8 cellular contexts compared by ENCODE assay signal in genomic region chr13:98482476-98483444, GRCh38.
DNase-seq lines count a peak whose midpoint lies in the region; ATAC-seq and TF ChIP-seq lines count a peak whose summit lies in the region.

No MANE protein-coding gene starts in this region.

- H3K4me1 Mint-ChIP-seq in naive thymus-derived CD8-positive, alpha-beta T cell, result peaks cover 38 to 84% (median 82%) of the 10 kb centered on the region in 4 donors

- peaks cover 2% of the 10 kb centered on the region for H3K36me3 ChIP-seq in GM06990 (ENCODE audit: control insufficient read depth, insufficient read depth, low read length)
- H3K36me3 ChIP-seq in esophagus (ENCODE audit: control insufficient read depth in 2 of 2, insufficient read depth in 2 of 2, low read length in 1 of 2), result peaks cover 0 to 10% of the 10 kb centered on the region in 2 donors

- peaks cover 19 to 33% of the 10 kb centered on the region in 2 donors for H3K4me1 ChIP-seq in esophagus (ENCODE audit: control insufficient read depth in 2 of 2, insufficient read depth in 2 of 2, low read length in 1 of 2)

- H3K27ac Mint-ChIP-seq in naive thymus-derived CD8-positive, alpha-beta T cell, result peak overlapping the region in 6 of 10 donors; percentile 7 to 83 (median 28)

- peak; percentile 24 to 36 for ATAC-seq in naive thymus-derived CD8-positive, alpha-beta T cell
- ATAC-seq in GM21528 (IDR thresholded peaks at IDR 0.05; ENCODE audit: low FRiP score, unreplicated experiment), result no peak

- no peak overlapping the region for H3K4me3 ChIP-seq in GM06990 (replicated peaks; ENCODE audit: low read depth, low read length)
- H3K4me3 ChIP-seq in esophagus (ENCODE audit: low read depth in 1 of 2, low read length in 2 of 2), result peak overlapping the region in 1 of 2 donors; percentile 5

- peak; percentile 53 for TF ChIP-seq CTCF in GM06990 (IDR thresholded peaks at IDR 0.05; ENCODE audit: insufficient read depth, low read length, poor library complexity, severe bottlenecking)

- H3K27ac ChIP-seq in esophagus (ENCODE audit: low read depth in 2 of 2, low read length in 1 of 2), result peak overlapping the region; percentile 89 to 97

- H3K27me3 ChIP-seq in GM06990 (replicated peaks; ENCODE audit: control insufficient read depth, insufficient read depth, low read length) (no peaks in the 10 kb centered on the region), esophagus (ENCODE audit: control insufficient read depth in 1 of 2, insufficient read depth in 2 of 2, low read length in 2 of 2) (no peaks in the 10 kb centered on the region)

- DNase-seq in GM06990 (ENCODE audit: extremely low read depth, insufficient read length) (peak; percentile 46), NCI-H446 treated with DMSO at 0.1 percent for 48 hours (lab: John Stamatoyannopoulos, UW) (peak; percentile 4), GM19240 (ENCODE audit: insufficient read length, low spot score) (no peak), GF-D8 (lab: John Stamatoyannopoulos, UW) (no peak), HCEC 1CT (no peak)
- DNase-seq in naive thymus-derived CD8-positive, alpha-beta T cell, result no peak

- no peak overlapping the region for H3K4me3 Mint-ChIP-seq in naive thymus-derived CD8-positive, alpha-beta T cell

- 37 to 53% methylated on average over 28 of the region's 28 CpGs for WGBS in esophagus, 2 donors

- no peaks in the 10 kb centered on the region for H3K27me3 Mint-ChIP-seq in naive thymus-derived CD8-positive, alpha-beta T cell

- H3K9me3 Mint-ChIP-seq in naive thymus-derived CD8-positive, alpha-beta T cell, result no peaks in the 10 kb centered on the region

- H3K36me3 Mint-ChIP-seq in naive thymus-derived CD8-positive, alpha-beta T cell, result peaks cover 3 to 16% (median 5%) of the 10 kb centered on the region in 3 donors

- POLR2A ChIA-PET in naive thymus-derived CD8-positive, alpha-beta T cell (lab: Charles Lee), result interaction anchor here (0.5 kb wide), 1 partner anchor 166 kb away, joined by 4 read pairs; no protein-coding TSS in a partner anchor

- no peaks in the 10 kb centered on the region for H3K9me3 ChIP-seq in esophagus (ENCODE audit: control insufficient read depth in 2 of 2, insufficient read depth in 1 of 2, low read depth in 1 of 2, low read length in 1 of 2)

Comparison
In these comparisons a context has a peak if more than half of its experiments do, and no peak if none do; other contexts are left out.
1. DNase-seq: peak in GM06990 (single experiment) and NCI-H446 treated with DMSO at 0.1 percent for 48 hours (single experiment); none in naive thymus-derived CD8-positive, alpha-beta T cell (0 of 10), GM19240 (single experiment), GF-D8 (single experiment) and HCEC 1CT (single experiment).